Comparison of ENCODE assay signal across 28 cellular contexts in genomic region chr1:62188111-62188510, GRCh38. TPM values are rescaled to one million over a fixed set of nuclear protein-coding genes. Genes with fewer than 3 reads are reported as not detected.
DNase-seq lines count a peak whose midpoint lies in the region; ATAC-seq and TF ChIP-seq lines count a peak whose summit lies in the region.
"Had no signal": no experiment of that assay in that cellular context is flagged by ENCODE, and none has a peak within 500 bp of the region (broad histone marks: within the 10 kb centered on the region; RNA-seq: fewer than 3 reads in every experiment).

No MANE protein-coding gene starts in this region.

- H3K4me3 ChIP-seq in right cardiac atrium (ENCODE audit: low read length) = no peak overlapping the region
- H3K4me3 ChIP-seq in endodermal cell (ENCODE audit: low read length) = no peak overlapping the region
- H3K4me3 ChIP-seq: BLaER1, GM12878 had no signal

- H3K9me3 ChIP-seq in right cardiac atrium (ENCODE audit: control insufficient read depth, low read length) = no peaks in the 10 kb centered on the region
- no peaks in the 10 kb centered on the region for H3K9me3 ChIP-seq in endodermal cell (ENCODE audit: control insufficient read depth, low read length)
- H3K9me3 ChIP-seq: BE2C, BLaER1 had no signal

- H3K4me1 Mint-ChIP-seq in endodermal cell = peaks cover 19% of the 10 kb centered on the region
- H3K4me1 Mint-ChIP-seq: CD14-positive monocyte; CD4-positive, alpha-beta memory T cell; CD4-positive, CD25-positive, alpha-beta regulatory T cell; CD8-positive, alpha-beta memory T cell had no signal

- H3K27ac Mint-ChIP-seq in endodermal cell = no peak overlapping the region
- H3K27ac Mint-ChIP-seq: CD14-positive monocyte; CD4-positive, alpha-beta memory T cell; CD4-positive, CD25-positive, alpha-beta regulatory T cell; CD8-positive, alpha-beta memory T cell had no signal

- ATAC-seq in right cardiac atrium = no peak
- no peak for ATAC-seq in left lobe of liver
- ATAC-seq in GM21717 (IDR thresholded peaks at IDR 0.05; ENCODE audit: unreplicated experiment) = no peak
- no peak for ATAC-seq in GM18517 (IDR thresholded peaks at IDR 0.05; ENCODE audit: unreplicated experiment)
- ATAC-seq: GM12878 had no signal

- no peak for TF ChIP-seq CTCF in endodermal cell (conservative IDR thresholded peaks at IDR 0.05)

- H3K27me3 ChIP-seq in right cardiac atrium (ENCODE audit: control insufficient read depth, insufficient read depth) (no peaks in the 10 kb centered on the region), endodermal cell (ENCODE audit: control insufficient read depth, insufficient read depth, low read length, poor library complexity, severe bottlenecking) (no peaks in the 10 kb centered on the region)
- H3K27me3 ChIP-seq: BE2C, BLaER1 had no signal

- no peak overlapping the region for H3K9ac ChIP-seq in endodermal cell (ENCODE audit: extremely low read depth, low read length, poor library complexity, severe bottlenecking)
- H3K9ac ChIP-seq: BLaER1 had no signal

- H3K27ac ChIP-seq in right cardiac atrium (ENCODE audit: low read length) (no peak overlapping the region), endodermal cell (ENCODE audit: low read depth, low read length) (no peak overlapping the region)
- H3K27ac ChIP-seq: BLaER1 had no signal

- H3K36me3 Mint-ChIP-seq in endodermal cell (ENCODE audit: low read depth) = no peaks in the 10 kb centered on the region
- H3K36me3 Mint-ChIP-seq: CD14-positive monocyte; CD4-positive, alpha-beta memory T cell; CD4-positive, CD25-positive, alpha-beta regulatory T cell; CD8-positive, alpha-beta memory T cell had no signal

- DNase-seq in cardiac septum (ENCODE audit: low spot score) (peak; percentile 59), right cardiac atrium (no peak), endodermal cell (peak; percentile 20), left lobe of liver (ENCODE audit: low spot score) (peak; percentile 5)
- DNase-seq: 8988T; ACHN; BE2C; C1 segment of cervical spinal cord; CD4-positive, alpha-beta memory T cell; CD4-positive, CD25-positive, alpha-beta regulatory T cell; CD8-positive, alpha-beta memory T cell; COR-L47; DMS 273 treated with DMSO at 0.1 percent for 48 hours; DMS153; DMS53; DMS79; DND-41; EL; GDM1 had no signal

- no peaks in the 10 kb centered on the region for H3K9me3 Mint-ChIP-seq in endodermal cell
- H3K9me3 Mint-ChIP-seq: CD4-positive, alpha-beta memory T cell; CD8-positive, alpha-beta memory T cell had no signal

- H3K4me1 ChIP-seq in right cardiac atrium (ENCODE audit: control insufficient read depth, insufficient read depth, low read length) (no peaks in the 10 kb centered on the region), endodermal cell (ENCODE audit: control insufficient read depth, insufficient read depth, low read length) (no peaks in the 10 kb centered on the region)
- H3K4me1 ChIP-seq: BE2C, BLaER1 had no signal

- no peak overlapping the region for H3K4me3 Mint-ChIP-seq in endodermal cell
- H3K4me3 Mint-ChIP-seq: CD14-positive monocyte; CD4-positive, alpha-beta memory T cell; CD4-positive, CD25-positive, alpha-beta regulatory T cell; CD8-positive, alpha-beta memory T cell had no signal

- no peaks in the 10 kb centered on the region for H3K27me3 Mint-ChIP-seq in endodermal cell (ENCODE audit: insufficient read depth)

- 97% methylated on average over 8 of the region's 8 CpGs for WGBS in right cardiac atrium
- 93 to 98% methylated on average over 8 of the region's 8 CpGs for whole genome bisulfite sequencing in endodermal cell (ENCODE audit: insufficient coverage in 1 of 2, insufficient read length in 1 of 2), 2 experiments

- intact Hi-C loops in cardiac septum (cut with DNase I) (no loop called here), right cardiac atrium (cut with DNase I) (no loop called here)

- H3K36me3 ChIP-seq in endodermal cell (ENCODE audit: control insufficient read depth, insufficient read depth, low read length) = no peaks in the 10 kb centered on the region
- H3K36me3 ChIP-seq: BE2C, BLaER1 had no signal

RNA-seq across cellular contexts. Expression of gene L1TD1, which starts 6.5 kb away (rescaled TPM):
- 0.67 TPM for total RNA-seq in cardiac septum
- total RNA-seq in right cardiac atrium = under 1 TPM in 2 of 4 donors, not detected in 2; 0.09 to 0.11 TPM
- 0.05 TPM for polyA plus RNA-seq in right cardiac atrium
- total RNA-seq in endodermal cell = 100 to 1,000 TPM in 1 of 2 donors, 10 to 100 TPM in 1; 66.7 to 200 TPM
- 29.5 TPM for polyA plus RNA-seq in endodermal cell (2013, experiment 1 of 2)
- 26.1 TPM for polyA plus RNA-seq in endodermal cell (2013, experiment 2 of 2)
- 0.38 TPM for total RNA-seq in left lobe of liver
- total RNA-seq: A673; CD4-positive, alpha-beta memory T cell; CD4-positive, CD25-positive, alpha-beta regulatory T cell; CD8-positive, alpha-beta memory T cell; Daoy; G401 had no signal
- polyA plus RNA-seq: AG04450; CD4-positive, alpha-beta memory T cell; CD4-positive, CD25-positive, alpha-beta regulatory T cell; CD8-positive, alpha-beta memory T cell had no signal

Comparison
In these comparisons a context has a peak if more than half of its experiments do, and no peak if none do; other contexts are left out.
1. DNase-seq: peak in cardiac septum (single experiment), endodermal cell (single experiment) and left lobe of liver (single experiment); none in right cardiac atrium (0 of 3).
2. RNA of gene L1TD1, which starts 6.5 kb away (total RNA-seq): 66.7 to 200 TPM in endodermal cell; 0.67 TPM in cardiac septum (single experiment), 0.38 TPM in left lobe of liver (single experiment) and 0.09 to 0.11 TPM in right cardiac atrium; every median in the first group is over 10 times any median in the second.